18 cellular contexts compared by ENCODE assay signal in genomic region chr11:95821640-95822039, GRCh38. TPM values are rescaled to one million over a fixed set of nuclear protein-coding genes. Genes with fewer than 3 reads are reported as not detected.
DNase-seq lines count a peak whose midpoint lies in the region; ATAC-seq and TF ChIP-seq lines count a peak whose summit lies in the region.
"Had no signal": no experiment of that assay in that cellular context is flagged by ENCODE, and none has a peak within 500 bp of the region (broad histone marks: within the 10 kb centered on the region; RNA-seq: fewer than 3 reads in every experiment).

No MANE protein-coding gene starts in this region.

- intact Hi-C loops in natural killer cell (cut with micrococcal nuclease): no loop called here

- in situ Hi-C loops in astrocyte of the spinal cord (cut with HindIII; ENCODE audit: low sequenced_read_pairs): no loop called here

- H3K27ac Mint-ChIP-seq in natural killer cell: peak overlapping the region; percentile 42 to 59
- H3K27ac Mint-ChIP-seq in natural killer cell treated with Interleukin-12 subunit alpha and Interleukin-12 subunit beta and Interleukin-15 and Interleukin-18, amount 100 ng/mL, for 72 hours: no peak overlapping the region
- H3K27ac Mint-ChIP-seq: endodermal cell, neural progenitor cell had no signal

- ATAC-seq in natural killer cell: no peak
- ATAC-seq in natural killer cell treated with Interleukin-12 subunit alpha and Interleukin-12 subunit beta and Interleukin-15 and Interleukin-18, amount 100 ng/mL, for 72 hours: no peak
- ATAC-seq in GM18511 (IDR thresholded peaks at IDR 0.05; ENCODE audit: unreplicated experiment): no peak
- ATAC-seq: HCT116 had no signal

- H3K4me3 ChIP-seq in astrocyte of the spinal cord (ENCODE audit: low read depth, low read length): no peak overlapping the region
- H3K4me3 ChIP-seq: MG63, neural progenitor cell, right atrium auricular region had no signal

- peaks cover 19% of the 10 kb centered on the region for H3K36me3 Mint-ChIP-seq in natural killer cell
- peaks cover 27% of the 10 kb centered on the region for H3K36me3 Mint-ChIP-seq in natural killer cell treated with Interleukin-12 subunit alpha and Interleukin-12 subunit beta and Interleukin-15 and Interleukin-18, amount 100 ng/mL, for 72 hours

- no peak for DNase-seq in natural killer cell
- no peak for DNase-seq in natural killer cell treated with Interleukin-12 subunit alpha and Interleukin-12 subunit beta and Interleukin-15 and Interleukin-18, amount 100 ng/mL, for 72 hours (ENCODE audit: low spot score)
- DNase-seq in astrocyte of the spinal cord (ENCODE audit: low read depth, low spot score): peak; percentile 56
- peak; percentile 14 for DNase-seq in hepatic stellate cell (ENCODE audit: low spot score)
- no peak for DNase-seq in NCI-H1694 treated with DMSO at 0.1 percent for 48 hours (lab: John Stamatoyannopoulos, UW)
- DNase-seq in activated CD8-positive, alpha-beta memory T cell treated with anti-CD3 and anti-CD28 coated beads, Interleukin-2, amount 50 U/mL, for 4 hours: no peak
- no peak for DNase-seq in central memory CD4-positive, alpha-beta T cell
- DNase-seq: activated naive CD4-positive, alpha-beta T cell; endodermal cell; GF-D8; MG63; NCI-H1694; Right ventricle myocardium superior; T-helper 2 cell had no signal

- no peaks in the 10 kb centered on the region for H3K27me3 Mint-ChIP-seq in natural killer cell (ENCODE audit: low read depth in 2 of 2)
- no peaks in the 10 kb centered on the region for H3K27me3 Mint-ChIP-seq in natural killer cell treated with Interleukin-12 subunit alpha and Interleukin-12 subunit beta and Interleukin-15 and Interleukin-18, amount 100 ng/mL, for 72 hours

- TF ChIP-seq CTCF in natural killer cell (IDR thresholded peaks at IDR 0.05): no peak
- TF ChIP-seq CTCF in astrocyte of the spinal cord (IDR thresholded peaks at IDR 0.05; ENCODE audit: low read depth, low read length): no peak

- no peaks in the 10 kb centered on the region for H3K9me3 Mint-ChIP-seq in natural killer cell
- no peaks in the 10 kb centered on the region for H3K9me3 Mint-ChIP-seq in natural killer cell treated with Interleukin-12 subunit alpha and Interleukin-12 subunit beta and Interleukin-15 and Interleukin-18, amount 100 ng/mL, for 72 hours
- H3K9me3 Mint-ChIP-seq: endodermal cell, neural progenitor cell had no signal

- H3K4me3 Mint-ChIP-seq in natural killer cell: no peak overlapping the region
- no peak overlapping the region for H3K4me3 Mint-ChIP-seq in natural killer cell treated with Interleukin-12 subunit alpha and Interleukin-12 subunit beta and Interleukin-15 and Interleukin-18, amount 100 ng/mL, for 72 hours
- H3K4me3 Mint-ChIP-seq: endodermal cell, neural progenitor cell had no signal

- peaks cover 0 to 5% of the 10 kb centered on the region in 2 donors for H3K4me1 Mint-ChIP-seq in natural killer cell
- peaks cover 0 to 3% of the 10 kb centered on the region in 2 donors for H3K4me1 Mint-ChIP-seq in natural killer cell treated with Interleukin-12 subunit alpha and Interleukin-12 subunit beta and Interleukin-15 and Interleukin-18, amount 100 ng/mL, for 72 hours (ENCODE audit: low read depth in 2 of 2)
- H3K4me1 Mint-ChIP-seq: neural progenitor cell had no signal

RNA-seq across cellular contexts. Expression of gene CEP57, which starts 31.3 kb away (rescaled TPM):
- 10 to 100 TPM; 40.8 to 64.9 (median 55.1) TPM for total RNA-seq in natural killer cell
- total RNA-seq in natural killer cell treated with Interleukin-12 subunit alpha and Interleukin-12 subunit beta and Interleukin-15 and Interleukin-18, amount 100 ng/mL, for 72 hours: 10 to 100 TPM; 35.0 to 52.0 TPM

RNA-seq across cellular contexts. Expression of gene FAM76B, which starts 32.1 kb away (rescaled TPM):
- total RNA-seq in natural killer cell: 10 to 100 TPM; 71.3 to 81.0 (median 76.9) TPM
- 10 to 100 TPM; 34.6 to 35.3 TPM for total RNA-seq in natural killer cell treated with Interleukin-12 subunit alpha and Interleukin-12 subunit beta and Interleukin-15 and Interleukin-18, amount 100 ng/mL, for 72 hours

Comparison
In these comparisons a context has a peak if more than half of its experiments do, and no peak if none do; other contexts are left out.
1. H3K27ac Mint-ChIP-seq: peak in natural killer cell (2 of 2); none in natural killer cell treated with Interleukin-12 subunit alpha and Interleukin-12 subunit beta and Interleukin-15 and Interleukin-18, amount 100 ng/mL, for 72 hours (0 of 2).
2. DNase-seq: peak in astrocyte of the spinal cord (single experiment) and hepatic stellate cell (single experiment); none in natural killer cell (single experiment), natural killer cell treated with Interleukin-12 subunit alpha and Interleukin-12 subunit beta and Interleukin-15 and Interleukin-18, amount 100 ng/mL, for 72 hours (single experiment), NCI-H1694 treated with DMSO at 0.1 percent for 48 hours (single experiment), activated CD8-positive, alpha-beta memory T cell treated with anti-CD3 and anti-CD28 coated beads, Interleukin-2, amount 50 U/mL, for 4 hours (single experiment) and central memory CD4-positive, alpha-beta T cell (single experiment).